24 cellular contexts compared by ENCODE assay signal in the genomic region with DNA sequence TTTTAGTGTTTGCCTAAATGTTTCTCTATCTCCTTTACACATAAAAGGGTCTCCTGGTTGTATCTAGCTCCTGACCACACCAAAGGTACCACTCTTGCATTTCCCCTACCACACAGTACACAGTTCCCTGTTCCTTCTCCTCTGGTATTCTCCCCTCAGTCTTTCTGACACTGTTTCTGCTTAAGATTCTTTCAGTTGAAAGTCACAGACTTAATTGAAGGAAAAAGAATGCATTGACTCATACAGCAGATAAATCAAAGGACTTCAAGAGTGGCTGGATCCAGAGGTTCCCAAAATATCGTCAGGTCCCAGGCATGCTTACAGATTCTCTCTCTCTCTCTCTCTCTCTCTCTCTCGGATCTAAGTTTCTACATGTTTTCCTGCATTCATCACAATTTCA.
A peak's percentile ranks its signal among the peaks of the same experiment; 100 is the strongest.
DNase-seq lines count a peak whose midpoint lies in the region; ATAC-seq, FAIRE-seq and TF ChIP-seq lines count a peak whose summit lies in the region.
"Had no signal": no experiment of that assay in that cellular context is flagged by ENCODE, and none has a peak within 500 bp of the region (broad histone marks: within the 10 kb centered on the region; RNA-seq: fewer than 3 reads in every experiment).

No MANE protein-coding gene starts in this region.

- H3K79me2 ChIP-seq in astrocyte (ENCODE audit: insufficient read depth, low read length): no peaks in the 10 kb centered on the region

- H3K36me3 ChIP-seq in breast epithelium (no peaks in the 10 kb centered on the region), astrocyte (ENCODE audit: insufficient read depth, low read length) (no peaks in the 10 kb centered on the region)
- H3K36me3 ChIP-seq: uterus had no signal

- no TSS peak for BruUV-seq in MCF 10A (replicated peaks; lab: Mats Ljungman, UMichigan)

- DNase-seq in MCF 10A (ENCODE audit: unreplicated experiment): no peak
- DNase-seq in breast epithelium (ENCODE audit: low spot score in 2 of 2): no peak
- peak; percentile 92 for DNase-seq in astrocyte (ENCODE audit: low read depth)
- DNase-seq in fibroblast of pulmonary artery (ENCODE audit: low read depth): peak; percentile 27
- peak; percentile 9 for DNase-seq in stromal cell of bone marrow (ENCODE audit: low read depth)
- DNase-seq in NK-92 (lab: John Stamatoyannopoulos, UW; ENCODE audit: unreplicated experiment): no peak
- no peak for DNase-seq in stimulated activated CD8-positive, alpha-beta memory T cell treated with anti-CD3 and anti-CD28 coated beads, Interleukin-4, amount 100 ng/mL, for 48 hours
- DNase-seq: 8988T; activated CD4-positive, alpha-beta T cell treated with anti-CD3 and anti-CD28 coated beads for 36 hours; activated naive CD8-positive, alpha-beta T cell treated with anti-CD3 and anti-CD28 coated beads, Interleukin-2, amount 10 ng/mL, durations not matched to agents 7 days and 5 days; caudate nucleus; DMS 273 treated with DMSO at 0.1 percent for 48 hours; effector CD8-positive, alpha-beta T cell; Kasumi-1; kidney glomerular epithelial cell; natural killer cell; NCI-H1105 treated with DMSO at 0.1 percent for 48 hours; NCI-H524 treated with DMSO at 0.1 percent for 48 hours; spleen; stimulated activated CD4-positive, alpha-beta T cell treated with anti-CD3 and anti-CD28 coated beads, Interleukin-4, amount 100 ng/mL, for 4 hours; substantia nigra; uterus had no signal

- CTCF ChIA-PET in MCF 10A (lab: Yijun Ruan, JAX): interaction anchor here (0.6 kb wide), 1 partner anchor 77 kb away, joined by 3 read pairs; no protein-coding TSS in a partner anchor

- POLR2A ChIA-PET in MCF 10A (lab: Yijun Ruan, JAX): no interaction called here

- H3K9me3 ChIP-seq in breast epithelium: no peaks in the 10 kb centered on the region
- no peaks in the 10 kb centered on the region for H3K9me3 ChIP-seq in astrocyte (ENCODE audit: insufficient read depth, low read depth, low read length)
- H3K9me3 ChIP-seq: spleen, uterus had no signal

- H3K4me1 ChIP-seq in breast epithelium: no peaks in the 10 kb centered on the region
- no peaks in the 10 kb centered on the region for H3K4me1 ChIP-seq in astrocyte (ENCODE audit: insufficient read depth, low read length)
- H3K4me1 ChIP-seq: spleen, uterus had no signal

- H3K4me3 Mint-ChIP-seq in MCF 10A (ENCODE audit: unreplicated experiment) (no peak overlapping the region), astrocyte (ENCODE audit: unreplicated experiment) (no peak overlapping the region)
- H3K4me3 Mint-ChIP-seq: activated CD4-positive, alpha-beta T cell treated with anti-CD3 and anti-CD28 coated beads for 36 hours; activated naive CD8-positive, alpha-beta T cell treated with anti-CD3 and anti-CD28 coated beads, Interleukin-2, amount 10 ng/mL, durations not matched to agents 7 days and 5 days; natural killer cell had no signal

- H3K27ac Mint-ChIP-seq in MCF 10A (ENCODE audit: low read depth, unreplicated experiment): peak overlapping the region; percentile 74
- H3K27ac Mint-ChIP-seq in astrocyte (ENCODE audit: unreplicated experiment): peak overlapping the region; percentile 27
- H3K27ac Mint-ChIP-seq: activated CD4-positive, alpha-beta T cell treated with anti-CD3 and anti-CD28 coated beads for 36 hours; activated naive CD8-positive, alpha-beta T cell treated with anti-CD3 and anti-CD28 coated beads, Interleukin-2, amount 10 ng/mL, durations not matched to agents 7 days and 5 days; activated T-helper 2 cell treated with anti-CD3 and anti-CD28 coated beads, Interferon-gamma antibody, Interleukin-2, Interleukin-4, amounts not matched to agents 10 μg/mL and 5 μg/mL and 100 μg/mL, durations not matched to agents 14 hours and 24 hours and 36 hours; natural killer cell had no signal

- H3K4me2 ChIP-seq in astrocyte (ENCODE audit: low read length): no peak overlapping the region

- H3K36me3 Mint-ChIP-seq in MCF 10A (ENCODE audit: insufficient read depth, unreplicated experiment) (peaks cover 12% of the 10 kb centered on the region), astrocyte (ENCODE audit: low read depth, unreplicated experiment) (peaks cover 6% of the 10 kb centered on the region)

- no peak overlapping the region for H3K27ac ChIP-seq in breast epithelium
- H3K27ac ChIP-seq in astrocyte (ENCODE audit: low read depth, low read length): no peak overlapping the region
- H3K27ac ChIP-seq: spleen, uterus had no signal

- no peak overlapping the region for H2AFZ ChIP-seq in astrocyte (ENCODE audit: low read depth, low read length)

- H3K9me3 Mint-ChIP-seq in MCF 10A (ENCODE audit: unreplicated experiment) (no peaks in the 10 kb centered on the region), astrocyte (ENCODE audit: unreplicated experiment) (no peaks in the 10 kb centered on the region)
- H3K9me3 Mint-ChIP-seq: activated naive CD8-positive, alpha-beta T cell treated with anti-CD3 and anti-CD28 coated beads, Interleukin-2, amount 10 ng/mL, durations not matched to agents 7 days and 5 days; activated T-helper 2 cell treated with anti-CD3 and anti-CD28 coated beads, Interferon-gamma antibody, Interleukin-2, Interleukin-4, amounts not matched to agents 10 μg/mL and 5 μg/mL and 100 μg/mL, durations not matched to agents 14 hours and 24 hours and 36 hours; natural killer cell had no signal

- no peak overlapping the region for H3K9ac ChIP-seq in astrocyte (ENCODE audit: low read length)

- no peaks in the 10 kb centered on the region for H4K20me1 ChIP-seq in astrocyte (ENCODE audit: insufficient read depth, low read length)

- ATAC-seq in GM21381 (IDR thresholded peaks at IDR 0.05; ENCODE audit: unreplicated experiment): no peak
- ATAC-seq: activated CD4-positive, alpha-beta T cell treated with anti-CD3 and anti-CD28 coated beads for 36 hours; natural killer cell had no signal

- H3K27me3 Mint-ChIP-seq in MCF 10A (ENCODE audit: insufficient read depth, unreplicated experiment) (no peaks in the 10 kb centered on the region), astrocyte (ENCODE audit: low read depth, unreplicated experiment) (no peaks in the 10 kb centered on the region)
- H3K27me3 Mint-ChIP-seq: activated CD4-positive, alpha-beta T cell treated with anti-CD3 and anti-CD28 coated beads for 36 hours; activated naive CD8-positive, alpha-beta T cell treated with anti-CD3 and anti-CD28 coated beads, Interleukin-2, amount 10 ng/mL, durations not matched to agents 7 days and 5 days had no signal

- TF ChIP-seq CTCF in MCF 10A (IDR thresholded peaks at IDR 0.05; ENCODE audit: unreplicated experiment) (no peak), breast epithelium (IDR thresholded peaks at IDR 0.05) (no peak), astrocyte (IDR thresholded peaks at IDR 0.05; ENCODE audit: insufficient read depth, low read depth, low read length) (no peak), fibroblast of pulmonary artery (IDR thresholded peaks at IDR 0.05; ENCODE audit: low read length, missing control alignments) (no peak)

- H3K4me3 ChIP-seq in breast epithelium (no peak overlapping the region), astrocyte (ENCODE audit: insufficient read depth, low read depth, low read length) (no peak overlapping the region), fibroblast of pulmonary artery (replicated peaks; ENCODE audit: low read depth, low read length) (no peak overlapping the region)
- H3K4me3 ChIP-seq: spleen, uterus had no signal

- intact Hi-C loops in MCF 10A (cut with micrococcal nuclease): no loop called here
- intact Hi-C loops in breast epithelium (cut with DNase I; ENCODE audit: low total_unique reads): no loop called here

- H3K4me1 Mint-ChIP-seq in MCF 10A (ENCODE audit: insufficient read depth, unreplicated experiment): no peaks in the 10 kb centered on the region
- peaks cover 7% of the 10 kb centered on the region for H3K4me1 Mint-ChIP-seq in astrocyte (ENCODE audit: low read depth, unreplicated experiment)
- H3K4me1 Mint-ChIP-seq: activated CD4-positive, alpha-beta T cell treated with anti-CD3 and anti-CD28 coated beads for 36 hours; activated naive CD8-positive, alpha-beta T cell treated with anti-CD3 and anti-CD28 coated beads, Interleukin-2, amount 10 ng/mL, durations not matched to agents 7 days and 5 days had no signal

- TF ChIP-seq POLR2A in breast epithelium (IDR thresholded peaks at IDR 0.05): no peak

- no peaks in the 10 kb centered on the region for H3K27me3 ChIP-seq in breast epithelium
- H3K27me3 ChIP-seq in astrocyte (ENCODE audit: insufficient read depth, low read length): no peaks in the 10 kb centered on the region
- H3K27me3 ChIP-seq: spleen, uterus had no signal

- peak; percentile 91 for FAIRE-seq in astrocyte (lab: Jason Lieb, UNC)

Comparison
In these comparisons a context has a peak if more than half of its experiments do, and no peak if none do; other contexts are left out.
1. DNase-seq: peak in astrocyte (single experiment), fibroblast of pulmonary artery (single experiment) and stromal cell of bone marrow (single experiment); none in MCF 10A (single experiment), breast epithelium (0 of 2), NK-92 (single experiment) and stimulated activated CD8-positive, alpha-beta memory T cell treated with anti-CD3 and anti-CD28 coated beads, Interleukin-4, amount 100 ng/mL, for 48 hours (single experiment).